16 cellular contexts compared by ENCODE assay signal in the genomic region with DNA sequence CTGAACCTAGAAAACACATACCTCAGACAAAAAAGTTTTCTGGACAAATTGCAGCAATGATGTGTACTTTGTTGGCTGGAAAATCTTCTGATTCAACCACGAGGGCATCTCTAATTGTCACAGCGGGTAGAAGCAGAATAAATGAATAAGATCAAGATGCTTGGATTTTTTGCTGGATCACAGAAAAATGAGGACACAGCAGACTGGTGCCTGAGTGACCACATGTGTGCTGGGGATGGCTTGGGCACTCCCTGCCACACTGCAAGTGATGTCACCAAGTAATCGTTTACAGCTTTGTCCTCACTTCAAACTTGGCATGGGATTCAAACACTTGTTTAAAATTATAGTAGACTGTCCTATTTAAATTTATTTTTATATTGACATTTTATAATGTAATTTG.
A peak's percentile ranks its signal among the peaks of the same experiment; 100 is the strongest.
DNase-seq lines count a peak whose midpoint lies in the region; ATAC-seq and TF ChIP-seq lines count a peak whose summit lies in the region.
"Had no signal": no experiment of that assay in that cellular context is flagged by ENCODE, and none has a peak within 500 bp of the region (broad histone marks: within the 10 kb centered on the region; RNA-seq: fewer than 3 reads in every experiment).

No MANE protein-coding gene starts in this region.

- peaks cover 12% of the 10 kb centered on the region; the same call in 1 of the 2 replicates for H3K9me3 ChIP-seq in HUES48 (ENCODE audit: control insufficient read depth, insufficient read depth, low read length)
- no peaks in the 10 kb centered on the region for H3K9me3 ChIP-seq in SJSA1 (replicated peaks)
- H3K9me3 ChIP-seq in iPS-20b (ENCODE audit: insufficient read depth, low read depth, low read length): no peaks in the 10 kb centered on the region; the same call in 1 of the 2 replicates
- no peaks in the 10 kb centered on the region for H3K9me3 ChIP-seq in effector memory CD4-positive, alpha-beta T cell (ENCODE audit: control insufficient read depth, low read length)

- no peak overlapping the region for H3K4me3 ChIP-seq in HUES48 (ENCODE audit: low read depth, low read length)
- H3K4me3 ChIP-seq in SJSA1: no peak overlapping the region
- H3K4me3 ChIP-seq in iPS-20b (ENCODE audit: low read length): no peak overlapping the region
- no peak overlapping the region for H3K4me3 ChIP-seq in effector memory CD4-positive, alpha-beta T cell (ENCODE audit: insufficient read depth, low read depth, low read length, poor library complexity, severe bottlenecking)
- H3K4me3 ChIP-seq: PC-9 had no signal

- H3K9ac ChIP-seq in HUES48 (ENCODE audit: low read depth, low read length) (peak overlapping the region; percentile 45; the same call in 1 of the 2 replicates), iPS-20b (ENCODE audit: low read depth, low read length) (peak overlapping the region; percentile 24; the same call in 1 of the 2 replicates)

- no peaks in the 10 kb centered on the region for H3K27me3 ChIP-seq in HUES48 (ENCODE audit: control insufficient read depth, insufficient read depth, low read length)
- no peaks in the 10 kb centered on the region for H3K27me3 ChIP-seq in SJSA1 (replicated peaks)
- H3K27me3 ChIP-seq in iPS-20b (ENCODE audit: insufficient read depth, low read length): no peaks in the 10 kb centered on the region
- H3K27me3 ChIP-seq in effector memory CD4-positive, alpha-beta T cell (replicated peaks; ENCODE audit: control insufficient read depth, insufficient read depth, low read length, poor library complexity, severe bottlenecking): no peaks in the 10 kb centered on the region

- DNase-seq in SJSA1 (ENCODE audit: low read depth in 1 of 2, low spot score in 2 of 2) (peak in 1 of 2 experiments; percentile 15), cerebellar cortex (ENCODE audit: low spot score) (no peak)
- no peak for DNase-seq in activated naive CD4-positive, alpha-beta T cell (lab: John Stamatoyannopoulos, UW)
- DNase-seq in effector memory CD4-positive, alpha-beta T cell: no peak
- DNase-seq: Calu3; CD4-positive, alpha-beta memory T cell; DMS53; KG1; NCI-H1092 treated with DMSO at 0.1 percent for 48 hours; NCI-H1694; NCI-H69; PC-9 had no signal

- ATAC-seq in GM18505 (IDR thresholded peaks at IDR 0.05; ENCODE audit: unreplicated experiment): no peak
- ATAC-seq: HCT116 had no signal

- peaks cover 15% of the 10 kb centered on the region for H3K4me1 ChIP-seq in HUES48 (ENCODE audit: control insufficient read depth, insufficient read depth, low read length)
- H3K4me1 ChIP-seq in SJSA1 (replicated peaks): peaks cover 32% of the 10 kb centered on the region
- H3K4me1 ChIP-seq in iPS-20b (ENCODE audit: insufficient read depth, low read length): peaks cover 12% of the 10 kb centered on the region; the same call in 1 of the 2 replicates
- no peaks in the 10 kb centered on the region for H3K4me1 ChIP-seq in effector memory CD4-positive, alpha-beta T cell (ENCODE audit: control insufficient read depth, insufficient read depth, low read length, poor library complexity, severe bottlenecking)

- H3K36me3 ChIP-seq in HUES48 (ENCODE audit: control insufficient read depth, insufficient read depth, low read length): no peaks in the 10 kb centered on the region
- H3K36me3 ChIP-seq in SJSA1: no peaks in the 10 kb centered on the region
- no peaks in the 10 kb centered on the region for H3K36me3 ChIP-seq in iPS-20b (ENCODE audit: insufficient read depth, low read depth, low read length)
- no peaks in the 10 kb centered on the region for H3K36me3 ChIP-seq in effector memory CD4-positive, alpha-beta T cell (ENCODE audit: control insufficient read depth, insufficient read depth, low read length)

- no peak for TF ChIP-seq POLR2A in GM18505 (IDR thresholded peaks at IDR 0.05; ENCODE audit: borderline replicate concordance, extremely low read depth, insufficient read depth, insufficient read length)

- H3K27ac ChIP-seq in HUES48 (ENCODE audit: low read depth, low read length) (peak overlapping the region; percentile 87), SJSA1 (peak overlapping the region; percentile 85), iPS-20b (ENCODE audit: low read length) (peak overlapping the region; percentile 72)
- no peak overlapping the region for H3K27ac ChIP-seq in effector memory CD4-positive, alpha-beta T cell (ENCODE audit: insufficient read depth, low read length, poor library complexity, severe bottlenecking)
- H3K27ac ChIP-seq: PC-9 had no signal
